Comparison of ENCODE assay signal across 11 cellular contexts in the genomic region with DNA sequence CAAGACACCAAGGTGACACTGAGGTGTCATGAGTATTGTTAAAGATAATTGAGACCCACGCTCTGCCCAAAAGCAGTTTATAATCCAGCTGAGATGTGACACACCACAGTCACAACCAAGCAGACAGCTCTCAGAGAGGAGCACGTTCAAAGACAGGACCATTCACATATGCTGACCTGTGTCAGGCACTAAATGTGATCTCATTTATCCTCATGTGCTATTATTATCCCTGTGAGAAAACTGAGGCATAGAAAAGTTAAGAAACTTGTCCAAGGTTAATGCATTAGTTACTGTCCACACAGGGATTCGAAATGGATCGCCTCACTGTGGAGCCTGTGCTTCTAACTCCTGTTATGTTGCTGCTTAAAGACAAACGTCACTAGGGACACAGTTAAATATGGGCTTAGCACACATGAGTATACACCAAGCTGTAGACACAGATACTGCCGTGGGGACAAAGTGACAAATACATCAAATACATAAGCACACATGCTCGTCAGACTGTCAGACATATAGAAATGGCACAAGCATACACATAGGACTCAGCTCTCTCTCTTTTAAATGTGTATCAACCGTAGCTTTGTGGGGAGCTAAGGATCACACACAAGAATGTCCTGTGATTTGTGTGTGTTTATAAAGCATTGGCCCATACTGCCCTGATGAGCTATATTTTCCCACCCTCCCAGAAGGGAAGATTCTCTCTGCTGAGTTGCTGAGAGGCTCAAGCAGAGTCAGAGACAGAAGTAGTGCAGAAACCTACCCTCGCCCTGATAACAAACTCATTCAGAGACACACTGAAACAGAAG. TPM values are rescaled to one million over a fixed set of nuclear protein-coding genes. Genes with fewer than 3 reads are reported as not detected.
DNase-seq lines count a peak whose midpoint lies in the region; ATAC-seq, FAIRE-seq and TF ChIP-seq lines count a peak whose summit lies in the region.
"Had no signal": no experiment of that assay in that cellular context is flagged by ENCODE, and none has a peak within 500 bp of the region (broad histone marks: within the 10 kb centered on the region; RNA-seq: fewer than 3 reads in every experiment).

No MANE protein-coding gene starts in this region.

- TF ChIP-seq POLR2A in esophagus muscularis mucosa (IDR thresholded peaks at IDR 0.05; ENCODE audit: low read depth): no peak

- H3K9me3 ChIP-seq in OCI-LY3 (ENCODE audit: insufficient read depth, low read length): no peaks in the 10 kb centered on the region
- no peaks in the 10 kb centered on the region for H3K9me3 ChIP-seq in esophagus muscularis mucosa
- no peaks in the 10 kb centered on the region for H3K9me3 ChIP-seq in psoas muscle
- no peaks in the 10 kb centered on the region for H3K9me3 ChIP-seq in SJCRH30 (replicated peaks)
- H3K9me3 ChIP-seq: HAP-1 had no signal

- no peak overlapping the region for H3K27ac ChIP-seq in OCI-LY3 (ENCODE audit: low read length)
- peak overlapping the region; percentile 94 to 98 (median 96) for H3K27ac ChIP-seq in esophagus muscularis mucosa (replicated peaks in 1 of 4)
- H3K27ac ChIP-seq in psoas muscle: peak overlapping the region; percentile 93
- no peak overlapping the region for H3K27ac ChIP-seq in SJCRH30

- H3K36me3 ChIP-seq in OCI-LY3 (replicated peaks; ENCODE audit: low read depth, low read length) (no peaks in the 10 kb centered on the region), esophagus muscularis mucosa (no peaks in the 10 kb centered on the region), psoas muscle (ENCODE audit: insufficient read depth in 1 of 2, low read depth in 1 of 2) (no peaks in the 10 kb centered on the region), SJCRH30 (no peaks in the 10 kb centered on the region)
- H3K36me3 ChIP-seq: HAP-1 had no signal

- peak; percentile 51 for FAIRE-seq in D721Med (lab: Jason Lieb, UNC)

- H3K9ac ChIP-seq in OCI-LY3 (ENCODE audit: low read length): peak overlapping the region; percentile 56; the same call in 1 of the 2 replicates

- peaks cover 9% of the 10 kb centered on the region; the same call in 1 of the 2 replicates for H3K79me2 ChIP-seq in OCI-LY3 (ENCODE audit: low read length)

- peak overlapping the region; percentile 96 for H2AFZ ChIP-seq in OCI-LY3 (ENCODE audit: low read depth, low read length)

- 38% methylated on average over 9 of the region's 9 CpGs for WGBS in esophagus muscularis mucosa
- 29 to 43% (median 37%) methylated on average over 9 of the region's 9 CpGs for WGBS in psoas muscle, 3 donors

- no peak for TF ChIP-seq CTCF in D721Med (IDR thresholded peaks at IDR 0.05; ENCODE audit: insufficient read depth, missing control alignments)
- TF ChIP-seq CTCF in OCI-LY3 (IDR thresholded peaks at IDR 0.05; ENCODE audit: low read depth, low read length): no peak
- TF ChIP-seq CTCF in esophagus muscularis mucosa (IDR thresholded peaks at IDR 0.05): no peak
- no peak for TF ChIP-seq CTCF in psoas muscle (IDR thresholded peaks at IDR 0.05)
- TF ChIP-seq CTCF in GM20000 (IDR thresholded peaks at IDR 0.05; ENCODE audit: extremely low read depth, missing control alignments): no peak

- H3K4me3 ChIP-seq in OCI-LY3 (ENCODE audit: low read length): peak overlapping the region; percentile 68; the same call in 1 of the 2 replicates
- no peak overlapping the region for H3K4me3 ChIP-seq in esophagus muscularis mucosa
- H3K4me3 ChIP-seq in psoas muscle: no peak overlapping the region
- no peak overlapping the region for H3K4me3 ChIP-seq in SJCRH30
- H3K4me3 ChIP-seq: HAP-1 had no signal

- ATAC-seq in psoas muscle (peak; percentile 12 to 61 (median 44)), GM21447 (IDR thresholded peaks at IDR 0.05; ENCODE audit: unreplicated experiment) (no peak)

- DNase-seq in D721Med (ENCODE audit: insufficient read length, low spot score) (no peak), esophagus muscularis mucosa (ENCODE audit: extremely low spot score) (no peak), psoas muscle (no peak), NCI-H1417 treated with DMSO at 0.1 percent for 48 hours (lab: John Stamatoyannopoulos, UW) (no peak), SJCRH30 (no peak), GM20000 (ENCODE audit: low spot score) (no peak)

- no peak for TF ChIP-seq EP300 in esophagus muscularis mucosa (IDR thresholded peaks at IDR 0.05)

- peak overlapping the region; percentile 96 for H3K4me2 ChIP-seq in OCI-LY3 (ENCODE audit: low read length)

- no peaks in the 10 kb centered on the region for H3K27me3 ChIP-seq in OCI-LY3 (ENCODE audit: low read depth, low read length)
- H3K27me3 ChIP-seq in esophagus muscularis mucosa: no peaks in the 10 kb centered on the region
- no peaks in the 10 kb centered on the region for H3K27me3 ChIP-seq in psoas muscle (ENCODE audit: insufficient read depth in 3 of 3, low read length in 2 of 3)
- H3K27me3 ChIP-seq in SJCRH30: no peaks in the 10 kb centered on the region

- intact Hi-C loops in esophagus muscularis mucosa (cut with DNase I): loop anchor here (2.0 kb wide), 3 partner anchors 91 to 151 kb away; no protein-coding TSS in a partner anchor
- intact Hi-C loops in psoas muscle (cut with DNase I): loop anchor here (2.0 to 5.0 kb wide), 4 partner anchors 55 to 189 kb away; no protein-coding TSS in a partner anchor

- no peaks in the 10 kb centered on the region for H4K20me1 ChIP-seq in OCI-LY3 (ENCODE audit: insufficient read depth, low read length)

- peaks cover 39% of the 10 kb centered on the region for H3K4me1 ChIP-seq in OCI-LY3 (ENCODE audit: low read length)
- H3K4me1 ChIP-seq in esophagus muscularis mucosa: peaks cover 44 to 69% (median 64%) of the 10 kb centered on the region in 4 donors
- peaks cover 29% of the 10 kb centered on the region for H3K4me1 ChIP-seq in psoas muscle
- peaks cover 21% of the 10 kb centered on the region for H3K4me1 ChIP-seq in SJCRH30

RNA-seq across cellular contexts. Expression of a gene that starts 3.5 kb away (rescaled TPM):
- total RNA-seq in esophagus muscularis mucosa (10 to 100 TPM; 12.0 to 27.0 (median 21.9) TPM), psoas muscle (1 to 10 TPM; 4.3 to 8.6 (median 6.4) TPM)
- 1 to 10 TPM; 4.9 to 6.5 (median 6.4) TPM for polyA plus RNA-seq in psoas muscle
- 5.4 and 6.8 TPM in 2 replicates for total RNA-seq in SJCRH30 (2014; rRNA removed; shearing (Covaris generic))

RNA-seq across cellular contexts. Expression of a gene that starts 13.6 kb away (rescaled TPM):
- total RNA-seq in esophagus muscularis mucosa: 100 to 1,000 TPM; 101 to 214 (median 130) TPM
- total RNA-seq in psoas muscle: 1,000 to 10,000 TPM in 1 of 4 donors, 100 to 1,000 TPM in 3; 523 to 1,040 (median 587) TPM
- polyA plus RNA-seq in psoas muscle: 100 to 1,000 TPM in 2 of 3 donors, 10 to 100 TPM in 1; 52.5 to 194 (median 162) TPM
- 40.2 and 44.2 TPM in 2 replicates for total RNA-seq in SJCRH30 (2014; rRNA removed; shearing (Covaris generic))
- total RNA-seq: activated B cell treated with CpG ODN at 0.5 μM for 24 hours had no signal

RNA-seq across cellular contexts. Expression of a gene that starts 20.6 kb away (rescaled TPM):
- not detected for total RNA-seq in esophagus muscularis mucosa
- not detected for total RNA-seq in psoas muscle
- polyA plus RNA-seq in psoas muscle: under 1 TPM in 2 of 3 donors, not detected in 1; 0.01 to 0.04 TPM
- not detected in 2 replicates for total RNA-seq in SJCRH30 (2014; rRNA removed; shearing (Covaris generic))
- total RNA-seq: activated B cell treated with CpG ODN at 0.5 μM for 24 hours, mononuclear cell had no signal

RNA-seq across cellular contexts. Expression of a gene that starts 32.0 kb away (rescaled TPM):
- total RNA-seq in esophagus muscularis mucosa (under 1 TPM in 1 of 4 donors, not detected in 3; 0.06 TPM), psoas muscle (under 1 TPM in 2 of 4 donors, not detected in 2; 0.08 to 0.09 TPM)
- under 1 TPM in 2 of 3 donors, not detected in 1; 0.01 to 0.03 TPM for polyA plus RNA-seq in psoas muscle
- total RNA-seq in SJCRH30 (2014; rRNA removed; shearing (Covaris generic)): 0.14 TPM in 1 of 2 replicates, not detected in the other
- total RNA-seq: activated B cell treated with CpG ODN at 0.5 μM for 24 hours, mononuclear cell had no signal

RNA-seq across cellular contexts. Expression of a gene that starts 49.5 kb away (rescaled TPM):
- total RNA-seq in esophagus muscularis mucosa: 1 to 10 TPM in 1 of 4 donors, under 1 TPM in 2, not detected in 1; 0.17 to 2.1 (median 0.98) TPM
- total RNA-seq in psoas muscle: 1 to 10 TPM in 1 of 4 donors, under 1 TPM in 3; 0.07 to 2.0 (median 0.38) TPM
- polyA plus RNA-seq in psoas muscle: 1 to 10 TPM in 1 of 3 donors, under 1 TPM in 2; 0.03 to 1.3 (median 0.13) TPM
- not detected in 2 replicates for total RNA-seq in SJCRH30 (2014; rRNA removed; shearing (Covaris generic))
- total RNA-seq: activated B cell treated with CpG ODN at 0.5 μM for 24 hours had no signal

Comparison
In these comparisons a context has a peak if more than half of its experiments do, and no peak if none do; other contexts are left out.
1. H3K27ac ChIP-seq: peak in esophagus muscularis mucosa (4 of 4) and psoas muscle (single experiment); none in OCI-LY3 (single experiment) and SJCRH30 (single experiment).